1 cellular context compared by ENCODE assay signal in the genomic region with DNA sequence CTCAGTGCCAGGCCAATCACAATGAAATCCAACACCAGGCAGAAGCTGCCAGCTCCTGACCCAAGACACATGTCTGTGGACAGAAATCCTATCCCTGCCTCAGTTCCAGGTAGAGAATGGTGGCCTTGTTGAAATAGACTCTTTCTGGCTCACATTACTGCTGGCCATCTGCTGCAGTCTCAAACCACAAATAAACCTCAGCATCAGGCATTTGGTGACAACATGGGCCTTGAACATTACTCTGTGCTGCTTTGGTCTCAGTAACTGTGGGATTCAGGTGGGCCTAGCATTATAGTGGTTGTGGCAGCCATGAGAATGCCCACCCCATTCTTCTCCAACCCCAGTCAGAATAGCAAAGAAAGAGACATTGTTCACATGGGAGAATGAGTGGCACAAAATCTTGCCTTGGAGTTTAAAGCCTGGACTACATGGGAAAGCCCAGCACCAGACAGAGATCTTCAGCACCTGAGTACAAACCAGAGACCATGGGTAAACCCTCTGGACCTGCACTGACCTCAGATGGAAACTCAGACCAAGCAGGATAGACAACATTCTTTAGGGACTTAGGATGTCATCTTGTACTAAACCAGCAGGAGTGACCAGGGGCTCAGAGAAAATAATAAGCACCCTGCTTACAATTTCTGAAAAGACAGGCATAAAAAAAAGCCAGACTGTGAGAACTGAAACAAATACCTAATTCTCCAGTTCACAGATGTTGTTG.
TF ChIP-seq lines count a peak whose summit lies in the region.

No MANE protein-coding gene starts in this region.

TF ChIP-seq in HCT116, 20 proteins besides CTCF, POLR2A, EP300 and RAD21 (continued from another document):
- TF ChIP-seq, protein P1, sequence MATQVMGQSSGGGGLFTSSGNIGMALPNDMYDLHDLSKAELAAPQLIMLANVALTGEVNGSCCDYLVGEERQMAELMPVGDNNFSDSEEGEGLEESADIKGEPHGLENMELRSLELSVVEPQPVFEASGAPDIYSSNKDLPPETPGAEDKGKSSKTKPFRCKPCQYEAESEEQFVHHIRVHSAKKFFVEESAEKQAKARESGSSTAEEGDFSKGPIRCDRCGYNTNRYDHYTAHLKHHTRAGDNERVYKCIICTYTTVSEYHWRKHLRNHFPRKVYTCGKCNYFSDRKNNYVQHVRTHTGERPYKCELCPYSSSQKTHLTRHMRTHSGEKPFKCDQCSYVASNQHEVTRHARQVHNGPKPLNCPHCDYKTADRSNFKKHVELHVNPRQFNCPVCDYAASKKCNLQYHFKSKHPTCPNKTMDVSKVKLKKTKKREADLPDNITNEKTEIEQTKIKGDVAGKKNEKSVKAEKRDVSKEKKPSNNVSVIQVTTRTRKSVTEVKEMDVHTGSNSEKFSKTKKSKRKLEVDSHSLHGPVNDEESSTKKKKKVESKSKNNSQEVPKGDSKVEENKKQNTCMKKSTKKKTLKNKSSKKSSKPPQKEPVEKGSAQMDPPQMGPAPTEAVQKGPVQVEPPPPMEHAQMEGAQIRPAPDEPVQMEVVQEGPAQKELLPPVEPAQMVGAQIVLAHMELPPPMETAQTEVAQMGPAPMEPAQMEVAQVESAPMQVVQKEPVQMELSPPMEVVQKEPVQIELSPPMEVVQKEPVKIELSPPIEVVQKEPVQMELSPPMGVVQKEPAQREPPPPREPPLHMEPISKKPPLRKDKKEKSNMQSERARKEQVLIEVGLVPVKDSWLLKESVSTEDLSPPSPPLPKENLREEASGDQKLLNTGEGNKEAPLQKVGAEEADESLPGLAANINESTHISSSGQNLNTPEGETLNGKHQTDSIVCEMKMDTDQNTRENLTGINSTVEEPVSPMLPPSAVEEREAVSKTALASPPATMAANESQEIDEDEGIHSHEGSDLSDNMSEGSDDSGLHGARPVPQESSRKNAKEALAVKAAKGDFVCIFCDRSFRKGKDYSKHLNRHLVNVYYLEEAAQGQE (IDR thresholded peaks at IDR 0.05; ENCODE audit: low read depth) = no peak
- TF ChIP-seq JUND (IDR thresholded peaks at IDR 0.05) = no peak
- no peak for TF ChIP-seq ZNF274 (IDR thresholded peaks at IDR 0.05; ENCODE audit: low read depth, low read length)
- no peak for TF ChIP-seq EGR1 (IDR thresholded peaks at IDR 0.05; ENCODE audit: low read depth)
- no peak for TF ChIP-seq EZH2 (IDR thresholded peaks at IDR 0.05)
- no peak for TF ChIP-seq SP1 (IDR thresholded peaks at IDR 0.05; ENCODE audit: low read depth)
- no peak for TF ChIP-seq FOSL1 (IDR thresholded peaks at IDR 0.05; ENCODE audit: low read depth)
